21 cellular contexts compared by ENCODE assay signal in genomic region chr1:41098657-41099207, GRCh38.
"Had no signal": no experiment of that assay in that cellular context is flagged by ENCODE, and none has a peak within 500 bp of the region (broad histone marks: within the 10 kb centered on the region; RNA-seq: fewer than 3 reads in every experiment).

No MANE protein-coding gene starts in this region.

- DNase-seq: effector CD4-positive, alpha-beta T cell; endodermal cell; erythroblast; foreskin keratinocyte; head of caudate nucleus; islet precursor cell; mesendoderm; naive thymus-derived CD4-positive, alpha-beta T cell; posterior cingulate gyrus; right cardiac atrium; stimulated activated CD4-positive, alpha-beta T cell treated with anti-CD3 and anti-CD28 coated beads, Interleukin-2, amount 100 ng/mL, for 48 hours; stimulated activated naive CD8-positive, alpha-beta T cell treated with anti-CD3 and anti-CD28 coated beads, Interleukin-15, Interleukin-2, amounts not matched to agents 100 U/mL and 50 U/mL, for 24 hours had no signal

- H3K4me1 ChIP-seq: foreskin keratinocyte had no signal

- H3K4me2 ChIP-seq: smooth muscle cell had no signal

- H3K4me3 ChIP-seq: coronary artery, lung, smooth muscle cell, suprapubic skin, thyroid gland, vagina had no signal

- H3K36me3 ChIP-seq: suprapubic skin, thyroid gland, vagina had no signal

- ATAC-seq: foreskin keratinocyte; left lobe of liver; naive thymus-derived CD4-positive, alpha-beta T cell; stimulated activated effector memory CD8-positive, alpha-beta T cell treated with anti-CD3 and anti-CD28 coated beads, Interleukin-12 subunit alpha, Interleukin-12 subunit beta, amount 100 ng/mL, for 72 hours; stimulated activated naive CD8-positive, alpha-beta T cell treated with anti-CD3 and anti-CD28 coated beads, Interleukin-15, Interleukin-2, amounts not matched to agents 100 U/mL and 50 U/mL, for 24 hours had no signal

- H3K27me3 ChIP-seq: foreskin keratinocyte, suprapubic skin, thyroid gland, vagina had no signal

- H3K27ac ChIP-seq: coronary artery, foreskin keratinocyte, suprapubic skin, thyroid gland, vagina had no signal

- FAIRE-seq: endothelial cell of umbilical vein had no signal

- H3K9me3 ChIP-seq: suprapubic skin, thyroid gland, vagina had no signal
